ENCODE assay signal across 8 cellular contexts in genomic region chr3:194136519-194137313, GRCh38. TPM values are rescaled to one million over a fixed set of nuclear protein-coding genes. Genes with fewer than 3 reads are reported as not detected.
A peak's percentile ranks its signal among the peaks of the same experiment; 100 is the strongest.
DNase-seq lines count a peak whose midpoint lies in the region; ATAC-seq and TF ChIP-seq lines count a peak whose summit lies in the region.

No MANE protein-coding gene starts in this region.

- no peaks in the 10 kb centered on the region for H3K9me3 ChIP-seq in Loucy (ENCODE audit: insufficient read depth, low read depth, low read length)
- H3K9me3 ChIP-seq in fibroblast of lung (ENCODE audit: control insufficient read depth, insufficient read depth, low read depth, low read length): no peaks in the 10 kb centered on the region
- no peaks in the 10 kb centered on the region for H3K9me3 ChIP-seq in aorta (ENCODE audit: control insufficient read depth, low read length)

- H3K4me1 ChIP-seq in Loucy (ENCODE audit: insufficient read depth, low read length, poor library complexity, severe bottlenecking) (peaks cover 69% of the 10 kb centered on the region), fibroblast of lung (ENCODE audit: control insufficient read depth, extremely low read depth, insufficient read depth, low read length) (peaks cover 23% of the 10 kb centered on the region), aorta (ENCODE audit: control insufficient read depth in 1 of 2, insufficient read depth in 2 of 2, low read length in 2 of 2) (peaks cover 0 to 4% of the 10 kb centered on the region in 2 donors)

- ATAC-seq in aorta (ENCODE audit: low FRiP score) (peak; percentile 3), HG02973 (IDR thresholded peaks at IDR 0.05; ENCODE audit: unreplicated experiment) (no peak)

- H3K9me3 Mint-ChIP-seq in nephron progenitor cell: no peaks in the 10 kb centered on the region

- peaks cover 55% of the 10 kb centered on the region for H3K4me1 Mint-ChIP-seq in nephron progenitor cell

- H3K27ac ChIP-seq in fibroblast of lung (ENCODE audit: insufficient read depth, low read length): peak overlapping the region; percentile 47
- H3K27ac ChIP-seq in aorta (ENCODE audit: low read depth in 1 of 2, low read length in 2 of 2): peak overlapping the region; percentile 17 to 98

- peak overlapping the region; percentile 76 for H2AFZ ChIP-seq in Loucy (ENCODE audit: low read length)
- H2AFZ ChIP-seq in fibroblast of lung (ENCODE audit: low read length): no peak overlapping the region

- H4K20me1 ChIP-seq in Loucy (ENCODE audit: insufficient read depth, low read length, poor library complexity, severe bottlenecking) (no peaks in the 10 kb centered on the region), fibroblast of lung (ENCODE audit: control insufficient read depth, extremely low read depth, insufficient read depth, low read length) (no peaks in the 10 kb centered on the region)

- peak overlapping the region; percentile 97 for H3K4me3 Mint-ChIP-seq in nephron progenitor cell

- peaks cover 32% of the 10 kb centered on the region for H3K27me3 Mint-ChIP-seq in nephron progenitor cell (ENCODE audit: low read depth, poor library complexity)

- peak overlapping the region; percentile 88 for H3K9ac ChIP-seq in Loucy (ENCODE audit: low read depth, low read length, poor library complexity, severe bottlenecking)
- peak overlapping the region; percentile 68 for H3K9ac ChIP-seq in fibroblast of lung (ENCODE audit: insufficient read depth, low read length)

- H3F3A ChIP-seq in Loucy (ENCODE audit: low read depth): peaks cover 35% of the 10 kb centered on the region

- peak overlapping the region; percentile 77 for H3K4me3 ChIP-seq in Loucy (ENCODE audit: low read length, poor library complexity, severe bottlenecking)
- H3K4me3 ChIP-seq in fibroblast of lung (replicated peaks in 1 of 4; ENCODE audit: control extremely low read depth in 1 of 4, insufficient read depth in 1 of 4, low read depth in 3 of 4, low read length in 4 of 4): peak overlapping the region; percentile 14 to 49 (median 40)
- peak overlapping the region; percentile 82 to 87 for H3K4me3 ChIP-seq in aorta (ENCODE audit: low read length in 2 of 2)

- H3K27me3 ChIP-seq in Loucy (ENCODE audit: insufficient read depth, low read length, poor library complexity, severe bottlenecking) (no peaks in the 10 kb centered on the region), fibroblast of lung (ENCODE audit: control insufficient read depth, insufficient read depth, low read length) (peaks cover 28% of the 10 kb centered on the region), aorta (ENCODE audit: control insufficient read depth in 1 of 2, insufficient read depth in 2 of 2, low read length in 1 of 2) (no peaks in the 10 kb centered on the region)

- no peaks in the 10 kb centered on the region for H3K36me3 ChIP-seq in Loucy (ENCODE audit: insufficient read depth, low read length)
- H3K36me3 ChIP-seq in fibroblast of lung (ENCODE audit: control insufficient read depth, insufficient read depth, low read length): no peaks in the 10 kb centered on the region
- H3K36me3 ChIP-seq in aorta (ENCODE audit: control insufficient read depth in 1 of 2, insufficient read depth in 2 of 2, low read length in 1 of 2): no peaks in the 10 kb centered on the region

- no peaks in the 10 kb centered on the region for H3K36me3 Mint-ChIP-seq in nephron progenitor cell (ENCODE audit: low read depth)

- 0% methylated on average over 43 of the region's 43 CpGs for WGBS in aorta, 2 donors

- no peaks in the 10 kb centered on the region for H3K9me2 ChIP-seq in Loucy (replicated peaks; ENCODE audit: low read depth, low read length)

- H3K79me2 ChIP-seq in Loucy (ENCODE audit: insufficient read depth, low read length): peaks cover 22% of the 10 kb centered on the region
- H3K79me2 ChIP-seq in fibroblast of lung (ENCODE audit: control insufficient read depth, insufficient read depth, low read length): no peaks in the 10 kb centered on the region

- H3K4me2 ChIP-seq in Loucy (ENCODE audit: low read depth, low read length, poor library complexity, severe bottlenecking) (peak overlapping the region; percentile 97), fibroblast of lung (ENCODE audit: extremely low read depth, insufficient read depth, low read length) (peak overlapping the region; percentile 81)

- H3K27ac Mint-ChIP-seq in nephron progenitor cell: peak overlapping the region; percentile 99

- DNase-seq in EH (ENCODE audit: low read depth): peak; percentile 92
- peak; percentile 66 for DNase-seq in activated CD8-positive, alpha-beta memory T cell treated with anti-CD3 and anti-CD28 coated beads, Interleukin-2, amount 50 U/mL, for 48 hours
- peak; percentile 63 to 86 for DNase-seq in fibroblast of lung (ENCODE audit: low read depth in 2 of 2)
- DNase-seq in nephron progenitor cell: peak; percentile 65
- DNase-seq in aorta: peak in 1 of 2 donors; percentile 76
- DNase-seq in cerebellar nuclear complex (lab: John Stamatoyannopoulos, UW): no peak

- intact Hi-C loops in aorta (cut with DNase I): loop anchor here (2.0 to 5.0 kb wide), 7 partner anchors 132 to 181 kb away; no protein-coding TSS in a partner anchor

- TF ChIP-seq CTCF in Loucy (conservative IDR thresholded peaks at IDR 0.05; ENCODE audit: low read length) (no peak), fibroblast of lung (conservative IDR thresholded peaks at IDR 0.05 in 1 of 2, IDR thresholded peaks at IDR 0.05 in 1 of 2; ENCODE audit: low read depth in 1 of 2, low read length in 2 of 2) (no peak), nephron progenitor cell (IDR thresholded peaks at IDR 0.05) (no peak)

RNA-seq across cellular contexts. Expression of gene HES1, which starts 0.8 kb away (rescaled TPM):
- total RNA-seq in fibroblast of lung (0.17 and 0.51 TPM in 2 replicates), aorta (10 to 100 TPM; 37.8 to 51.9 TPM)
- polyA plus RNA-seq in fibroblast of lung (0.85 and 1.2 TPM in 2 replicates), aorta (10 to 100 TPM; 22.5 to 28.2 TPM)
- polyA plus RNA-seq in fibroblast of lung (2012): 0.88 and 1.0 TPM in 2 replicates
- polyA minus RNA-seq in fibroblast of lung (ENCODE audit: low replicate concordance): not detected in 2 replicates

Comparison
In these comparisons a context has a peak if more than half of its experiments do, and no peak if none do; other contexts are left out.
1. DNase-seq: peak in EH (single experiment), activated CD8-positive, alpha-beta memory T cell treated with anti-CD3 and anti-CD28 coated beads, Interleukin-2, amount 50 U/mL, for 48 hours (single experiment), fibroblast of lung (2 of 2) and nephron progenitor cell (single experiment); none in cerebellar nuclear complex (0 of 2).
2. RNA of gene HES1, which starts 0.8 kb away (total RNA-seq): 37.8 to 51.9 TPM in aorta; 0.17 to 0.51 TPM in fibroblast of lung; every median in the first group is over 10 times any median in the second.
3. Peak in every context shown above with its lines, with median percentiles within 50 percentile points of each other: H3K4me3 ChIP-seq.